In genomic region chr18:22115573-22115972, GRCh38 we compare ENCODE assay signal across 15 cellular contexts. TPM values are rescaled to one million over a fixed set of nuclear protein-coding genes. Genes with fewer than 3 reads are reported as not detected.
DNase-seq lines count a peak whose midpoint lies in the region; ATAC-seq, FAIRE-seq and TF ChIP-seq lines count a peak whose summit lies in the region.
"Had no signal": no experiment of that assay in that cellular context is flagged by ENCODE, and none has a peak within 500 bp of the region (broad histone marks: within the 10 kb centered on the region; RNA-seq: fewer than 3 reads in every experiment).

No MANE protein-coding gene starts in this region.

- H3K9me3 ChIP-seq in Peyer's patch (no peaks in the 10 kb centered on the region), H1 (ENCODE audit: insufficient read depth in 2 of 2, low read depth in 1 of 2, low read length in 1 of 2) (no peaks in the 10 kb centered on the region), mucosa of descending colon (no peaks in the 10 kb centered on the region), stomach (peaks cover 0 to 3% (median 0%) of the 10 kb centered on the region in 4 donors), MG63 (no peaks in the 10 kb centered on the region)

- no peak for FAIRE-seq in H1 (lab: Jason Lieb, UNC)
- FAIRE-seq: RCC 7860 had no signal

- no peak for TF ChIP-seq RAD21 in H1 (IDR thresholded peaks at IDR 0.05 in 1 of 2, conservative IDR thresholded peaks at IDR 0.05 in 1 of 2; ENCODE audit: low read depth in 2 of 2, low read length in 2 of 2)

- H3K4me2 ChIP-seq in H1 (ENCODE audit: insufficient read depth in 1 of 2, low read depth in 2 of 2, low read length in 2 of 2) = no peak overlapping the region

- H2AK5ac ChIP-seq in H1 (ENCODE audit: low read depth, low read length) = no peak overlapping the region

- no peak overlapping the region for H2BK5ac ChIP-seq in H1 (ENCODE audit: low read depth, low read length)

- H3K36me3 Mint-ChIP-seq in activated naive CD8-positive, alpha-beta T cell treated with anti-CD3 and anti-CD28 coated beads for 36 hours = no peaks in the 10 kb centered on the region
- H3K36me3 Mint-ChIP-seq: CD8-positive, alpha-beta T cell; IgD-negative memory B cell had no signal

- no peak overlapping the region for H4K91ac ChIP-seq in H1 (replicated peaks; ENCODE audit: insufficient read length, low read length)

- H3K27me3 Mint-ChIP-seq in activated naive CD8-positive, alpha-beta T cell treated with anti-CD3 and anti-CD28 coated beads for 36 hours = no peaks in the 10 kb centered on the region
- H3K27me3 Mint-ChIP-seq: IgD-negative memory B cell had no signal

- CTCF ChIA-PET in H1 (lab: Charles Lee; ENCODE audit: partially characterized antibody) = interaction anchor here (0.6 to 1.2 kb wide), 4 partner anchors 16 to 660 kb away, joined by 3 to 4 read pairs (median 3); no protein-coding TSS in a partner anchor

- DNase-seq in Peyer's patch (peak in 2 of 3 donors; percentile 47 to 59), H1 (ENCODE audit: low read depth in 1 of 2, low spot score in 2 of 2) (no peak), mucosa of descending colon (peak; percentile 63 to 67 (median 64)), stomach (peak; percentile 36), MG63 (no peak), activated gamma-delta T cell treated with Interleukin-2 at 50 U/mL for 16 hours (no peak)
- DNase-seq in activated naive CD8-positive, alpha-beta T cell treated with anti-CD3 and anti-CD28 coated beads for 36 hours = no peak
- DNase-seq: CD8-positive, alpha-beta T cell; GF-D8; NCI-H1436; NCI-H2081; NCI-H510A treated with DMSO at 0.1 percent for 48 hours; SHP77 treated with DMSO at 0.1 percent for 48 hours had no signal

- no peaks in the 10 kb centered on the region for H3K79me2 ChIP-seq in H1 (ENCODE audit: control insufficient read depth in 1 of 2, insufficient read depth in 2 of 2, low read length in 2 of 2)

- no peaks in the 10 kb centered on the region for H4K20me1 ChIP-seq in H1 (replicated peaks in 1 of 2; ENCODE audit: control insufficient read depth in 1 of 2, insufficient read depth in 2 of 2, low read length in 2 of 2)

- H2AFZ ChIP-seq in H1 (ENCODE audit: low read length) = 0 out of 2 replicates have a peak overlapping the region, but pooled peaks have one; percentile 68

- no peak overlapping the region for H2BK12ac ChIP-seq in H1 (ENCODE audit: low read depth, low read length)

- H3K36me3 ChIP-seq in Peyer's patch (no peaks in the 10 kb centered on the region), H1 (ENCODE audit: control insufficient read depth in 2 of 4, insufficient read depth in 4 of 4, low read length in 3 of 4) (no peaks in the 10 kb centered on the region), mucosa of descending colon (ENCODE audit: low read depth) (no peaks in the 10 kb centered on the region), stomach (no peaks in the 10 kb centered on the region), MG63 (no peaks in the 10 kb centered on the region)

- H3K27me3 ChIP-seq in Peyer's patch (no peaks in the 10 kb centered on the region), H1 (replicated peaks in 1 of 4; ENCODE audit: control insufficient read depth in 3 of 4, extremely low read depth in 1 of 4, insufficient read depth in 3 of 4, low read length in 3 of 4) (no peaks in the 10 kb centered on the region), stomach (no peaks in the 10 kb centered on the region), MG63 (no peaks in the 10 kb centered on the region)

- no peak overlapping the region for H3K14ac ChIP-seq in H1 (ENCODE audit: insufficient read length)

- 63% methylated on average over 4 of the region's 4 CpGs; no CpG with 5 or more reads in 1 of the 2 experiments for WGBS in H1 (ENCODE audit: extremely low coverage in 1 of 2, insufficient coverage in 1 of 2, insufficient read length in 1 of 2, insufficient replicate concordance in 2 of 2, low coverage in 1 of 2, low lambda C conversion rate in 2 of 2, missing lambda C conversion rate in 1 of 2), 2 experiments
- 16 to 31% (median 25%) methylated on average over 4 of the region's 4 CpGs for WGBS in stomach, 5 donors

- TF ChIP-seq POLR2A in Peyer's patch (IDR thresholded peaks at IDR 0.05) (no peak), H1 (IDR thresholded peaks at IDR 0.05; ENCODE audit: control extremely low read depth in 1 of 2, low read depth in 2 of 2, low read length in 2 of 2) (no peak), stomach (IDR thresholded peaks at IDR 0.05) (no peak)

- intact Hi-C loops in mucosa of descending colon (cut with DNase I, micrococcal nuclease) (no loop called here), stomach (cut with DNase I; ENCODE audit: low total_unique reads) (no loop called here)

- H3K4me1 Mint-ChIP-seq in activated naive CD8-positive, alpha-beta T cell treated with anti-CD3 and anti-CD28 coated beads for 36 hours = no peaks in the 10 kb centered on the region
- H3K4me1 Mint-ChIP-seq: IgD-negative memory B cell had no signal

- H4K5ac ChIP-seq in H1 (ENCODE audit: insufficient read length, low read depth, low read length) = no peak overlapping the region

- no peak for TF ChIP-seq EP300 in H1 (IDR thresholded peaks at IDR 0.05; ENCODE audit: borderline replicate concordance in 1 of 2, low read depth in 2 of 2, low read length in 2 of 2)
- TF ChIP-seq EP300 in stomach (IDR thresholded peaks at IDR 0.05) = no peak

- H3K79me1 ChIP-seq in H1 (ENCODE audit: low read depth, low read length) = no peaks in the 10 kb centered on the region

- no peak overlapping the region for H3K18ac ChIP-seq in H1 (ENCODE audit: extremely low read depth, low read length)

- H3K4me3 ChIP-seq in Peyer's patch (no peak overlapping the region), H1 (ENCODE audit: extremely low read depth in 1 of 4, insufficient read depth in 2 of 4, low read depth in 3 of 4, low read length in 4 of 4) (no peak overlapping the region), mucosa of descending colon (no peak overlapping the region), stomach (no peak overlapping the region), MG63 (no peak overlapping the region)

- H2BK20ac ChIP-seq in H1 (ENCODE audit: low read length) = no peak overlapping the region

- no peak overlapping the region for H3K4ac ChIP-seq in H1 (replicated peaks; ENCODE audit: insufficient read length, low read depth, low read length)

- H3K27ac Mint-ChIP-seq in activated naive CD8-positive, alpha-beta T cell treated with anti-CD3 and anti-CD28 coated beads for 36 hours = no peak overlapping the region
- H3K27ac Mint-ChIP-seq: CD8-positive, alpha-beta T cell; IgD-negative memory B cell had no signal

- H3K56ac ChIP-seq in H1 (replicated peaks; ENCODE audit: insufficient read length, low read depth, low read length) = no peak overlapping the region

- TF ChIP-seq CTCF in Peyer's patch (IDR thresholded peaks at IDR 0.05) (no peak), H1 (IDR thresholded peaks at IDR 0.05; ENCODE audit: control extremely low read depth in 1 of 3, insufficient read depth in 1 of 3, low read depth in 1 of 3, low read length in 3 of 3) (no peak), mucosa of descending colon (IDR thresholded peaks at IDR 0.05) (no peak), stomach (IDR thresholded peaks at IDR 0.05) (no peak)

- H3K23me2 ChIP-seq in H1 (ENCODE audit: low read depth, low read length) = no peaks in the 10 kb centered on the region

- peaks cover 0 to 30% (median 0%) of the 10 kb centered on the region in 4 donors for H3K4me1 ChIP-seq in Peyer's patch
- peaks cover 0 to under 1% (median 0%) of the 10 kb centered on the region in 4 experiments; a peak in 1 of 7 replicates for H3K4me1 ChIP-seq in H1 (replicated peaks in 1 of 4; ENCODE audit: control insufficient read depth in 3 of 4, insufficient read depth in 4 of 4, low read length in 3 of 4)
- peaks cover 16% of the 10 kb centered on the region for H3K4me1 ChIP-seq in mucosa of descending colon (ENCODE audit: low read depth)
- H3K4me1 ChIP-seq in stomach = peaks cover 2 to 40% (median 18%) of the 10 kb centered on the region in 4 donors

- POLR2A ChIA-PET in H1 (lab: Charles Lee; ENCODE audit: partially characterized antibody) = no interaction called here

- H3K23ac ChIP-seq in H1 (ENCODE audit: insufficient read length) = no peak overlapping the region

- no peak overlapping the region for H2BK15ac ChIP-seq in H1 (ENCODE audit: low read length)

- peak; percentile 95 for ATAC-seq in mucosa of descending colon
- ATAC-seq: CD8-positive, alpha-beta T cell had no signal

- H4K8ac ChIP-seq in H1 (ENCODE audit: extremely low read depth, insufficient read depth, low read length) = no peak overlapping the region

- no peak overlapping the region for H3K4me3 Mint-ChIP-seq in activated naive CD8-positive, alpha-beta T cell treated with anti-CD3 and anti-CD28 coated beads for 36 hours
- H3K4me3 Mint-ChIP-seq: CD8-positive, alpha-beta T cell; IgD-negative memory B cell had no signal

- peak overlapping the region in 2 of 4 donors; percentile 46 to 79 for H3K27ac ChIP-seq in Peyer's patch
- H3K27ac ChIP-seq in H1 (ENCODE audit: low read depth, low read length) = no peak overlapping the region
- H3K27ac ChIP-seq in stomach = peak overlapping the region; percentile 52 to 71 (median 67)

- no peak overlapping the region for H2BK120ac ChIP-seq in H1 (replicated peaks; ENCODE audit: low read depth, low read length)

- no peaks in the 10 kb centered on the region for H3K9me3 Mint-ChIP-seq in activated naive CD8-positive, alpha-beta T cell treated with anti-CD3 and anti-CD28 coated beads for 36 hours
- H3K9me3 Mint-ChIP-seq: CD8-positive, alpha-beta T cell had no signal

- H3K9ac ChIP-seq in H1 (replicated peaks in 1 of 4; ENCODE audit: extremely low read depth in 1 of 4, low read depth in 3 of 4, low read length in 3 of 4) = no peak overlapping the region

TF ChIP-seq in H1, 55 proteins besides CTCF, POLR2A, EP300 and RAD21 (continues in another document):
- no peak for TF ChIP-seq CHD2 (IDR thresholded peaks at IDR 0.05; ENCODE audit: low read length)

RNA-seq across cellular contexts. Expression of gene GATA6, which starts 53.8 kb away (rescaled TPM):
- total RNA-seq in Peyer's patch = 100 to 1,000 TPM in 3 of 4 donors, 10 to 100 TPM in 1; 24.8 to 127 (median 114) TPM
- 0.09 and 0.25 TPM in 2 replicates for total RNA-seq in H1 (2021; fragmentation: NEBNext Ultra II Directional; extraction: Animal tissue kit (Norgen Biotek cat#: 25700))
- polyA plus RNA-seq in H1 (2011; rRNA removed) = 0.02 TPM in 1 of 2 replicates, not detected in the other
- polyA plus RNA-seq in H1 (2011; cell fraction: cytosol; rRNA removed) = not detected
- polyA plus RNA-seq in H1 (2011; cell fraction: nucleus; rRNA removed) = 0.03 TPM
- 0.09 to 0.19 TPM (median 0.18 TPM) in 3 of 4 replicates, not detected in the other for polyA plus RNA-seq in H1 (2012, experiment 1 of 2)
- polyA plus RNA-seq in H1 (2012, experiment 2 of 2) = 0.14 TPM
- not detected for polyA plus RNA-seq in H1 (2013, experiment 1 of 2)
- not detected for polyA plus RNA-seq in H1 (2013, experiment 2 of 2)
- 0.06 TPM in 1 of 2 replicates, not detected in the other for polyA minus RNA-seq in H1 (2011; rRNA and poly(A)+ RNA removed)
- polyA minus RNA-seq in H1 (2011; cell fraction: cytosol; rRNA and poly(A)+ RNA removed) = not detected
- not detected for polyA minus RNA-seq in H1 (2011; cell fraction: nucleus; rRNA and poly(A)+ RNA removed)
- total RNA-seq in mucosa of descending colon = 10 to 100 TPM; 21.9 to 58.8 (median 43.3) TPM
- 100 to 1,000 TPM in 3 of 5 donors, 10 to 100 TPM in 2; 71.5 to 194 (median 180) TPM for total RNA-seq in stomach
- 10 to 100 TPM; 11.9 to 37.9 (median 31.1) TPM for polyA plus RNA-seq in stomach
- not detected for total RNA-seq in activated naive CD8-positive, alpha-beta T cell treated with anti-CD3 and anti-CD28 coated beads for 36 hours
- 34.0 and 42.3 TPM in 2 replicates for total RNA-seq in MG63 (2014; rRNA removed; shearing (Covaris generic); ENCODE audit: low replicate concordance)
- polyA plus RNA-seq: IgD-negative memory B cell had no signal

Comparison
In these comparisons a context has a peak if more than half of its experiments do, and no peak if none do; other contexts are left out.
1. DNase-seq: peak in Peyer's patch (2 of 3), mucosa of descending colon (3 of 3) and stomach (single experiment); none in H1 (0 of 2), activated naive CD8-positive, alpha-beta T cell treated with anti-CD3 and anti-CD28 coated beads for 36 hours (single experiment), MG63 (single experiment) and activated gamma-delta T cell treated with Interleukin-2 at 50 U/mL for 16 hours (single experiment).
2. RNA of gene GATA6, which starts 53.8 kb away (total RNA-seq): 71.5 to 194 TPM in stomach, 24.8 to 127 TPM in Peyer's patch, 21.9 to 58.8 TPM in mucosa of descending colon and 34.0 to 42.3 TPM in MG63; 0.09 to 0.25 TPM in H1 and not detected in activated naive CD8-positive, alpha-beta T cell treated with anti-CD3 and anti-CD28 coated beads for 36 hours; every median in the first group is over 10 times any median in the second.